ENCODE assay signal across 8 cellular contexts in genomic region chr7:5689118-5689517, GRCh38.
DNase-seq lines count a peak whose midpoint lies in the region; ATAC-seq and TF ChIP-seq lines count a peak whose summit lies in the region.
"Had no signal": no experiment of that assay in that cellular context is flagged by ENCODE, and none has a peak within 500 bp of the region (broad histone marks: within the 10 kb centered on the region; RNA-seq: fewer than 3 reads in every experiment).

No MANE protein-coding gene starts in this region.

- H3K9me3 Mint-ChIP-seq in activated naive CD4-positive, alpha-beta T cell treated with anti-CD3 and anti-CD28 coated beads, Interleukin-2, amount 10 ng/mL, durations not matched to agents 7 days and 5 days: no peaks in the 10 kb centered on the region

- H3K36me3 Mint-ChIP-seq in activated naive CD4-positive, alpha-beta T cell treated with anti-CD3 and anti-CD28 coated beads, Interleukin-2, amount 10 ng/mL, durations not matched to agents 7 days and 5 days: peaks cover 45% of the 10 kb centered on the region

- H3K4me1 Mint-ChIP-seq in activated naive CD4-positive, alpha-beta T cell treated with anti-CD3 and anti-CD28 coated beads, Interleukin-2, amount 10 ng/mL, durations not matched to agents 7 days and 5 days: peaks cover 93% of the 10 kb centered on the region

- no peak overlapping the region for H2AFZ ChIP-seq in OCI-LY1 (ENCODE audit: low read length)

- peak overlapping the region; percentile 17; the same call in 1 of the 2 replicates for H3K4me2 ChIP-seq in OCI-LY1 (ENCODE audit: low read length)

- H3K9me2 ChIP-seq in OCI-LY1 (ENCODE audit: low read depth, low read length): no peaks in the 10 kb centered on the region

- peak; percentile 78 for DNase-seq in activated naive CD4-positive, alpha-beta T cell treated with anti-CD3 and anti-CD28 coated beads, Interleukin-2, amount 10 ng/mL, durations not matched to agents 7 days and 5 days
- DNase-seq in lung (ENCODE audit: low spot score): no peak
- no peak for DNase-seq in HuH-7 (ENCODE audit: low spot score)
- DNase-seq in erythroblast (lab: John Stamatoyannopoulos, UW): no peak

- CTCF ChIA-PET in activated naive CD4-positive, alpha-beta T cell treated with anti-CD3 and anti-CD28 coated beads, Interleukin-2, amount 10 ng/mL, durations not matched to agents 7 days and 5 days (lab: Charles Lee): interaction anchor here (1.3 to 2.9 kb wide), 5 partner anchors 10 to 195 kb away, joined by 3 to 19 read pairs (median 4); no protein-coding TSS in a partner anchor

- H3K4me1 ChIP-seq in OCI-LY1 (ENCODE audit: insufficient read depth, low read length, severe bottlenecking) (peaks cover 91% of the 10 kb centered on the region), lung (ENCODE audit: control insufficient read depth in 2 of 2, insufficient read depth in 2 of 2, low read length in 2 of 2) (peaks cover 14 to 26% of the 10 kb centered on the region in 2 donors), subcutaneous abdominal adipose tissue (ENCODE audit: control insufficient read depth in 5 of 5, insufficient read depth in 5 of 5, low read length in 5 of 5) (peaks cover 39 to 72% (median 68%) of the 10 kb centered on the region in 5 donors)

- H3K79me2 ChIP-seq in OCI-LY1 (ENCODE audit: insufficient read depth, low read length): no peaks in the 10 kb centered on the region

- H3K4me3 Mint-ChIP-seq in activated naive CD4-positive, alpha-beta T cell treated with anti-CD3 and anti-CD28 coated beads, Interleukin-2, amount 10 ng/mL, durations not matched to agents 7 days and 5 days: peak overlapping the region; percentile 57

- no peaks in the 10 kb centered on the region for H3K27me3 Mint-ChIP-seq in activated naive CD4-positive, alpha-beta T cell treated with anti-CD3 and anti-CD28 coated beads, Interleukin-2, amount 10 ng/mL, durations not matched to agents 7 days and 5 days

- TF ChIP-seq POLR2A in erythroblast (IDR thresholded peaks at IDR 0.05; ENCODE audit: low read length): no peak

- WGBS in lung, 2 donors: 54 to 66% methylated on average over 5 of the region's 5 CpGs

- H4K20me1 ChIP-seq in OCI-LY1 (ENCODE audit: insufficient read depth, low read length): no peaks in the 10 kb centered on the region

- peak overlapping the region; percentile 14; the same call in 1 of the 2 replicates for H3K9ac ChIP-seq in OCI-LY1 (ENCODE audit: low read length)
- peak overlapping the region in 2 of 5 donors; percentile 16 to 58 for H3K9ac ChIP-seq in subcutaneous abdominal adipose tissue (ENCODE audit: low read length in 5 of 5)

- no peaks in the 10 kb centered on the region for H3K9me3 ChIP-seq in OCI-LY1 (ENCODE audit: low read length)
- H3K9me3 ChIP-seq in lung (ENCODE audit: control insufficient read depth in 2 of 2, insufficient read depth in 1 of 2, low read length in 1 of 2): no peaks in the 10 kb centered on the region
- no peaks in the 10 kb centered on the region for H3K9me3 ChIP-seq in subcutaneous abdominal adipose tissue (ENCODE audit: control insufficient read depth in 5 of 5, low read length in 5 of 5)

- H3K27ac Mint-ChIP-seq in activated naive CD4-positive, alpha-beta T cell treated with anti-CD3 and anti-CD28 coated beads, Interleukin-2, amount 10 ng/mL, durations not matched to agents 7 days and 5 days: peak overlapping the region; percentile 96

- TF ChIP-seq CTCF in OCI-LY1 (IDR thresholded peaks at IDR 0.05; ENCODE audit: low read length) (no peak), lung (IDR thresholded peaks at IDR 0.05; ENCODE audit: control extremely low read depth, extremely low read depth) (no peak)

- no peak overlapping the region for H3K4me3 ChIP-seq in OCI-LY1 (ENCODE audit: low read depth, low read length, poor library complexity, severe bottlenecking)
- no peak overlapping the region for H3K4me3 ChIP-seq in lung
- no peak overlapping the region for H3K4me3 ChIP-seq in subcutaneous abdominal adipose tissue (ENCODE audit: low read depth in 1 of 5, low read length in 5 of 5)

- H3K27me3 ChIP-seq in OCI-LY1 (ENCODE audit: insufficient read depth, low read length): no peaks in the 10 kb centered on the region
- no peaks in the 10 kb centered on the region for H3K27me3 ChIP-seq in lung (ENCODE audit: control insufficient read depth, insufficient read depth)
- peaks cover 0 to 3% (median 0%) of the 10 kb centered on the region in 5 donors for H3K27me3 ChIP-seq in subcutaneous abdominal adipose tissue (ENCODE audit: control insufficient read depth in 5 of 5, insufficient read depth in 4 of 5, low read length in 5 of 5)

- H3K27ac ChIP-seq in OCI-LY1 (ENCODE audit: low read depth, low read length, poor library complexity, severe bottlenecking) (peak overlapping the region; percentile 64), lung (ENCODE audit: low read depth in 1 of 2, low read length in 1 of 2) (peak overlapping the region; percentile 11 to 80), subcutaneous abdominal adipose tissue (ENCODE audit: low read depth, low read length) (peak overlapping the region; percentile 99)
- H3K27ac ChIP-seq: epithelial cell of prostate had no signal

- H3K36me3 ChIP-seq in OCI-LY1 (ENCODE audit: insufficient read depth, low read length): peaks cover 27% of the 10 kb centered on the region
- peaks cover 0 to 10% of the 10 kb centered on the region in 2 donors for H3K36me3 ChIP-seq in lung (ENCODE audit: control insufficient read depth in 2 of 2, insufficient read depth in 2 of 2, low read length in 2 of 2)
- H3K36me3 ChIP-seq in subcutaneous abdominal adipose tissue (ENCODE audit: control insufficient read depth in 5 of 5, insufficient read depth in 5 of 5, low read length in 5 of 5): peaks cover 0 to 16% (median 10%) of the 10 kb centered on the region in 5 donors

- H3F3A ChIP-seq in OCI-LY1 (ENCODE audit: insufficient read depth, low read length): no peaks in the 10 kb centered on the region

- ATAC-seq in lung (ENCODE audit: insufficient read depth, low FRiP score): no peak
- ATAC-seq in GM19035 (IDR thresholded peaks at IDR 0.05; ENCODE audit: unreplicated experiment): no peak

Comparison
In these comparisons a context has a peak if more than half of its experiments do, and no peak if none do; other contexts are left out.
1. H3K27ac ChIP-seq: peak in every context shown above with its lines; median percentile 99 in subcutaneous abdominal adipose tissue; 64 in OCI-LY1; 46 in lung.